In the genomic region with DNA sequence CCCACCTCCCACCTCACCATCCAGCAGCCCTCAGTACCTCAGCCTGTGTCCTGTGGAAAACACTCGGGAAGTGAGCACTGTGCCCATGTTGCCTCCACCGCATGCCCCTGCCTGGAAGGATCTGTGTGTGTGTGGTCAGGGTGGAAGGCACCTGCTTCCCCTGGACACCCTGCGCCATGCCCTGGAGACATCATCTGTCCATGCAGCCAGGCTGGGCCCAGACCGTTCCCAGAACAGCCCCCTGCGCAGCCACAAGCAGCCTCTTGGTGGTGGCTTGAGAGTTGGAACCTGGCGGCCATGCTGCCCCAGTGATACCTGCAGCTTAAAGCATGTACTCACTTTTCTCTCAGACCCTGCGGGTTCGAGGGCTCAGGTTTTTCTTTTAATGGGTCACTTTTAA, we compare ENCODE assay signal across 16 cellular contexts. TPM values are rescaled to one million over a fixed set of nuclear protein-coding genes. Genes with fewer than 3 reads are reported as not detected.
DNase-seq lines count a peak whose midpoint lies in the region; ATAC-seq, FAIRE-seq and TF ChIP-seq lines count a peak whose summit lies in the region.
"Had no signal": no experiment of that assay in that cellular context is flagged by ENCODE, and none has a peak within 500 bp of the region (broad histone marks: within the 10 kb centered on the region; RNA-seq: fewer than 3 reads in every experiment).

No MANE protein-coding gene starts in this region.

- POLR2A ChIA-PET in Panc1 (lab: Charles Lee) (no interaction called here), K562 (lab: Yijun Ruan, JAX) (interaction anchor here (0.6 to 1.5 kb wide), 3 partner anchors 14 to 1034 kb away, joined by 3 to 5 read pairs (median 3); no protein-coding TSS in a partner anchor), MCF 10A (lab: Yijun Ruan, JAX) (interaction anchor here (0.6 to 1.2 kb wide), 3 partner anchors 10 to 120 kb away, joined by 3 to 4 read pairs (median 3); no protein-coding TSS in a partner anchor)

- H3K4me2 ChIP-seq in K562 (ENCODE audit: insufficient read depth, low read length) (no peak overlapping the region), neuronal stem cell (ENCODE audit: insufficient read depth, low read length, poor library complexity, severe bottlenecking) (no peak overlapping the region)
- H3K4me2 ChIP-seq: BLaER1 had no signal

- no peak overlapping the region for H3K27ac ChIP-seq in Panc1 (ENCODE audit: low read length)
- H3K27ac ChIP-seq in K562 (ENCODE audit: extremely low read depth, low read depth, low read length): no peak overlapping the region
- H3K27ac ChIP-seq in neuronal stem cell (replicated peaks; ENCODE audit: low read length): no peak overlapping the region
- H3K27ac ChIP-seq: BLaER1 had no signal

- 87% methylated on average over 8 of the region's 8 CpGs for WGBS in K562 (ENCODE audit: insufficient coverage, low coverage, missing lambda C conversion rate)
- no CpG with 5 or more reads among the region's 8 CpGs for WGBS in neuronal stem cell (ENCODE audit: extremely low coverage in 2 of 2, insufficient read length in 2 of 2, insufficient replicate concordance in 1 of 2), 2 donors

- H2BK12ac ChIP-seq in neuronal stem cell (ENCODE audit: low read length): no peak overlapping the region

- H3K9ac ChIP-seq in K562 (ENCODE audit: insufficient read depth in 1 of 2, low read depth in 2 of 2, low read length in 2 of 2) (no peak overlapping the region), neuronal stem cell (ENCODE audit: low read depth, low read length, poor library complexity) (no peak overlapping the region)
- H3K9ac ChIP-seq: BLaER1 had no signal

- H3K4me3 ChIP-seq in Panc1 (ENCODE audit: low read depth in 2 of 2, low read length in 2 of 2) (no peak overlapping the region), K562 (no peak overlapping the region), neuronal stem cell (ENCODE audit: low read length in 2 of 2) (no peak overlapping the region)
- H3K4me3 ChIP-seq: BLaER1 had no signal

- H3K18ac ChIP-seq in neuronal stem cell (ENCODE audit: low read length): peak overlapping the region; percentile 13

- H3K4me1 ChIP-seq in Panc1 (ENCODE audit: control insufficient read depth, insufficient read depth, low read length) (no peaks in the 10 kb centered on the region), K562 (replicated peaks in 1 of 2; ENCODE audit: control insufficient read depth in 2 of 2, insufficient read depth in 2 of 2, low read length in 2 of 2) (no peaks in the 10 kb centered on the region), neuronal stem cell (ENCODE audit: control insufficient read depth in 2 of 2, insufficient read depth in 1 of 2, low read depth in 1 of 2, low read length in 2 of 2) (no peaks in the 10 kb centered on the region)

- no peak overlapping the region for H2BK5ac ChIP-seq in neuronal stem cell (ENCODE audit: low read length)

- no peaks in the 10 kb centered on the region for H3K9me3 Mint-ChIP-seq in activated T-cell treated with anti-CD3 and anti-CD28 coated beads, Interleukin-2, amount 50 U/mL, for 24 hours
- H3K9me3 Mint-ChIP-seq in MCF 10A (ENCODE audit: unreplicated experiment): no peaks in the 10 kb centered on the region
- H3K9me3 Mint-ChIP-seq: CD8-positive, alpha-beta T cell; H9 had no signal

- H2AK5ac ChIP-seq in neuronal stem cell (ENCODE audit: low read depth, low read length): no peak overlapping the region

- TF ChIP-seq CTCF in Panc1 (IDR thresholded peaks at IDR 0.05) (no peak), K562 (IDR thresholded peaks at IDR 0.05 in 2 of 3, conservative IDR thresholded peaks at IDR 0.05 in 1 of 3; ENCODE audit: insufficient read depth in 2 of 3, low read depth in 1 of 3, low read length in 3 of 3) (no peak), MCF 10A (IDR thresholded peaks at IDR 0.05; ENCODE audit: unreplicated experiment) (no peak)

- no peak overlapping the region for H2AFZ ChIP-seq in K562 (ENCODE audit: low read depth, low read length)
- no peak overlapping the region for H2AFZ ChIP-seq in neuronal stem cell (ENCODE audit: low read length)

- H3K9me1 ChIP-seq in K562 (ENCODE audit: control insufficient read depth, insufficient read depth, low read length): no peaks in the 10 kb centered on the region

- no peaks in the 10 kb centered on the region for H3K27me3 ChIP-seq in Panc1 (ENCODE audit: control insufficient read depth, insufficient read depth, low read length)
- no peaks in the 10 kb centered on the region for H3K27me3 ChIP-seq in K562 (ENCODE audit: control insufficient read depth in 2 of 2, insufficient read depth in 2 of 2, low read length in 2 of 2)
- H3K27me3 ChIP-seq in neuronal stem cell (ENCODE audit: control insufficient read depth in 3 of 3, insufficient read depth in 3 of 3, low read depth in 1 of 3, low read length in 3 of 3): no peaks in the 10 kb centered on the region
- H3K27me3 ChIP-seq: BLaER1 had no signal

- no peak for FAIRE-seq in K562 (lab: Jason Lieb, UNC)
- FAIRE-seq: H1 had no signal

- no peak for TF ChIP-seq POLR2A in K562 (conservative IDR thresholded peaks at IDR 0.05)

- CTCF ChIA-PET in Panc1 (lab: Charles Lee) (interaction anchor here (1.5 kb wide), 1 partner anchor 369 kb away, joined by 4 read pairs; no protein-coding TSS in a partner anchor), K562 (lab: Yijun Ruan, JAX; ENCODE audit: low intra/inter-chr PET ratio) (no interaction called here), MCF 10A (lab: Yijun Ruan, JAX) (interaction anchor here (1.0 to 4.7 kb wide), 4 partner anchors 12 to 372 kb away, joined by 3 to 52 read pairs (median 38); no protein-coding TSS in a partner anchor)

- TF ChIP-seq RAD21 in K562 (CRISPR knock-in tag; conservative IDR thresholded peaks at IDR 0.05 in 1 of 2, IDR thresholded peaks at IDR 0.05 in 1 of 2): no peak

- no peak overlapping the region for H3K4ac ChIP-seq in neuronal stem cell (ENCODE audit: low read length)

- H3K9me3 ChIP-seq in Panc1 (ENCODE audit: control insufficient read depth, insufficient read depth, low read depth, low read length): no peaks in the 10 kb centered on the region
- H3K9me3 ChIP-seq in K562 (replicated peaks; ENCODE audit: control insufficient read depth, insufficient read depth, low read depth, low read length): no peaks in the 10 kb centered on the region
- no peaks in the 10 kb centered on the region for H3K9me3 ChIP-seq in neuronal stem cell (replicated peaks in 1 of 2; ENCODE audit: control insufficient read depth in 2 of 2, insufficient read depth in 1 of 2, low read depth in 1 of 2, low read length in 2 of 2)
- H3K9me3 ChIP-seq: BLaER1 had no signal

- H3K36me3 ChIP-seq in Panc1 (ENCODE audit: control insufficient read depth, insufficient read depth, low read length) (peaks cover 8% of the 10 kb centered on the region), K562 (ENCODE audit: control insufficient read depth, insufficient read depth, low read length) (peaks cover 92% of the 10 kb centered on the region), neuronal stem cell (replicated peaks in 1 of 2; ENCODE audit: control insufficient read depth in 2 of 2, insufficient read depth in 2 of 2, low read length in 2 of 2) (peaks cover 58 to 95% of the 10 kb centered on the region in 2 donors)

- H3K27ac Mint-ChIP-seq in activated T-cell treated with anti-CD3 and anti-CD28 coated beads, Interleukin-2, amount 50 U/mL, for 24 hours: peak overlapping the region; percentile 46
- no peak overlapping the region for H3K27ac Mint-ChIP-seq in MCF 10A (ENCODE audit: low read depth, unreplicated experiment)
- H3K27ac Mint-ChIP-seq: CD8-positive, alpha-beta T cell had no signal

- H3K14ac ChIP-seq in neuronal stem cell (ENCODE audit: low read length): no peak overlapping the region

- no peak overlapping the region for H2BK120ac ChIP-seq in neuronal stem cell (ENCODE audit: low read depth, low read length)

- intact Hi-C loops in Panc1 (cut with micrococcal nuclease; ENCODE audit: unreplicated experiment) (loop anchor here (5.0 kb wide), 1 partner anchor 371 kb away; no protein-coding TSS in a partner anchor), K562 (cut with micrococcal nuclease) (loop anchor here (5.0 kb wide), 1 partner anchor 371 kb away; no protein-coding TSS in a partner anchor), MCF 10A (cut with micrococcal nuclease) (no loop called here)

- no TSS peak for BruUV-seq in Panc1 (replicated peaks; lab: Mats Ljungman, UMichigan)
- BruUV-seq in K562 (replicated peaks; lab: Mats Ljungman, UMichigan): no TSS peak
- BruUV-seq in MCF 10A (replicated peaks; lab: Mats Ljungman, UMichigan): no TSS peak

- H4K20me1 ChIP-seq in K562 (replicated peaks; ENCODE audit: control insufficient read depth, insufficient read depth, low read length): peaks cover 4% of the 10 kb centered on the region; the same call in 1 of the 2 replicates

- no peak overlapping the region for H3K4me3 Mint-ChIP-seq in activated T-cell treated with anti-CD3 and anti-CD28 coated beads, Interleukin-2, amount 50 U/mL, for 24 hours
- H3K4me3 Mint-ChIP-seq in MCF 10A (ENCODE audit: unreplicated experiment): no peak overlapping the region
- H3K4me3 Mint-ChIP-seq: CD8-positive, alpha-beta T cell; H9 had no signal

- no peak overlapping the region for H4K8ac ChIP-seq in neuronal stem cell (ENCODE audit: low read depth, low read length)

- no peak for TF ChIP-seq EP300 in K562 (IDR thresholded peaks at IDR 0.05; ENCODE audit: low read length)

- H3K27me3 Mint-ChIP-seq in activated T-cell treated with anti-CD3 and anti-CD28 coated beads, Interleukin-2, amount 50 U/mL, for 24 hours: no peaks in the 10 kb centered on the region
- no peaks in the 10 kb centered on the region for H3K27me3 Mint-ChIP-seq in MCF 10A (ENCODE audit: insufficient read depth, unreplicated experiment)

- ATAC-seq in Panc1 (0 out of 2 replicates have a peak, but pooled peaks have one; percentile 38), K562 (peak; percentile 27), GM19455 (IDR thresholded peaks at IDR 0.05; ENCODE audit: unreplicated experiment) (no peak), HG03378 (IDR thresholded peaks at IDR 0.05; ENCODE audit: unreplicated experiment) (no peak)
- ATAC-seq: CD8-positive, alpha-beta T cell had no signal

- peaks cover 93% of the 10 kb centered on the region for H3K36me3 Mint-ChIP-seq in activated T-cell treated with anti-CD3 and anti-CD28 coated beads, Interleukin-2, amount 50 U/mL, for 24 hours (ENCODE audit: low read depth)
- peaks cover 77% of the 10 kb centered on the region for H3K36me3 Mint-ChIP-seq in MCF 10A (ENCODE audit: insufficient read depth, unreplicated experiment)

- DNase-seq in activated T-cell treated with anti-CD3 and anti-CD28 coated beads, Interleukin-2, amount 50 U/mL, for 24 hours: no peak
- DNase-seq in activated T-cell treated with anti-CD3 and anti-CD28 coated beads, Interleukin-2, amount 50 U/mL, for 48 hours: no peak
- DNase-seq in Panc1 (ENCODE audit: low read depth, low spot score) (no peak), K562 (ENCODE audit: extremely low read depth in 1 of 4, low spot score in 3 of 4) (no peak), neuronal stem cell (ENCODE audit: low spot score) (no peak), MCF 10A (ENCODE audit: unreplicated experiment) (no peak)
- DNase-seq: 8988T; Calu3; CD8-positive, alpha-beta T cell; DMS79 treated with DMSO at 0.1 percent for 48 hours; GF-D8; H9 had no signal

- no peaks in the 10 kb centered on the region for H3K79me1 ChIP-seq in neuronal stem cell (ENCODE audit: low read depth, low read length)

- no peak overlapping the region for H4K91ac ChIP-seq in neuronal stem cell (ENCODE audit: low read depth, low read length, poor library complexity)

- H2BK15ac ChIP-seq in neuronal stem cell (ENCODE audit: low read length): no peak overlapping the region

- peaks cover 15% of the 10 kb centered on the region for H3K4me1 Mint-ChIP-seq in activated T-cell treated with anti-CD3 and anti-CD28 coated beads, Interleukin-2, amount 50 U/mL, for 24 hours (ENCODE audit: low read depth)
- H3K4me1 Mint-ChIP-seq in MCF 10A (ENCODE audit: insufficient read depth, unreplicated experiment): no peaks in the 10 kb centered on the region
- H3K4me1 Mint-ChIP-seq: H9 had no signal

- peak overlapping the region; percentile 34 for H3K23ac ChIP-seq in neuronal stem cell (ENCODE audit: low read depth, low read length, poor library complexity)

- H3K79me2 ChIP-seq in K562 (ENCODE audit: control insufficient read depth, insufficient read depth, low read length): no peaks in the 10 kb centered on the region

- in situ Hi-C loops in Panc1 (cut with HindIII; ENCODE audit: low pct_unique_long_range_greater_than_20kb, low sequenced_read_pairs): no loop called here
- in situ Hi-C loops in K562 (cut with MboI): no loop called here

RNA-seq across cellular contexts. Expression of a gene that starts 34.9 kb away (rescaled TPM):
- total RNA-seq in Panc1 (2021; ENCODE audit: unreplicated experiment): 0.98 TPM
- polyA plus RNA-seq in Panc1 (2012; ENCODE audit: insufficient read length): 0.48 TPM
- total RNA-seq in K562 (2011; cell fraction: chromatin; rRNA removed; ENCODE audit: low replicate concordance): 0.86 and 0.93 TPM in 2 replicates
- 0.67 and 0.79 TPM in 2 replicates for total RNA-seq in K562 (2011; cell fraction: nucleolus; rRNA removed)
- 1.5 and 1.9 TPM in 2 replicates for total RNA-seq in K562 (2011; cell fraction: nucleoplasm; rRNA removed)
- total RNA-seq in K562 (2014; rRNA removed): 0.37 TPM in 1 of 2 replicates, not detected in the other
- 0.18 and 0.19 TPM in 2 replicates for total RNA-seq in K562 (2014; rRNA removed; fragmentation: Illumina TruSeq; extraction: Trizol)
- total RNA-seq in K562 (2015; rRNA removed; fragmentation: Illumina TruSeq; extraction: Trizol): 0.33 and 0.45 TPM in 2 replicates
- 0.54 and 0.60 TPM in 2 replicates for total RNA-seq in K562 (2021)
- polyA plus RNA-seq in K562 (2011; rRNA removed): 0.08 and 0.26 TPM in 2 replicates
- 0.18 TPM in 1 of 2 replicates, not detected in the other for polyA plus RNA-seq in K562 (2011; cell fraction: cytosol; rRNA removed)
- 0.60 and 0.74 TPM in 2 replicates for polyA plus RNA-seq in K562 (2011; cell fraction: nucleus; rRNA removed)
- 0.14 and 0.25 TPM in 2 replicates for polyA plus RNA-seq in K562 (2012)
- 0.12 TPM in 1 of 2 replicates, not detected in the other for polyA plus RNA-seq in K562 (2014; fragmentation: Illumina TruSeq; extraction: Trizol)
- polyA plus RNA-seq in K562 (2014; fragmentation: Nextera tagmentation; extraction: Ambion mirVana): under 1 TPM in 1 of 2 experiments, not detected in 1; 0.11 TPM
- polyA plus RNA-seq in K562 (2014; rRNA removed): 0.24 TPM in 1 of 2 replicates, not detected in the other
- 0.33 and 0.56 TPM in 2 replicates for polyA minus RNA-seq in K562 (2011; rRNA and poly(A)+ RNA removed)
- polyA minus RNA-seq in K562 (2011; cell fraction: cytosol; rRNA and poly(A)+ RNA removed): not detected in 2 replicates
- 0.67 TPM in 2 replicates for polyA minus RNA-seq in K562 (2011; cell fraction: nucleus; rRNA and poly(A)+ RNA removed)
- polyA plus RNA-seq in neuronal stem cell (2013, experiment 1 of 2): 0.28 TPM
- polyA plus RNA-seq in neuronal stem cell (2013, experiment 2 of 2): 0.21 TPM
- total RNA-seq in MCF 10A (2022): 0.86 and 1.4 TPM in 2 replicates

Comparison
In these comparisons a context has a peak if more than half of its experiments do, and no peak if none do; other contexts are left out.
1. ATAC-seq: peak in Panc1 (single experiment) and K562 (single experiment); none in GM19455 (single experiment) and HG03378 (single experiment).